In the genomic region with DNA sequence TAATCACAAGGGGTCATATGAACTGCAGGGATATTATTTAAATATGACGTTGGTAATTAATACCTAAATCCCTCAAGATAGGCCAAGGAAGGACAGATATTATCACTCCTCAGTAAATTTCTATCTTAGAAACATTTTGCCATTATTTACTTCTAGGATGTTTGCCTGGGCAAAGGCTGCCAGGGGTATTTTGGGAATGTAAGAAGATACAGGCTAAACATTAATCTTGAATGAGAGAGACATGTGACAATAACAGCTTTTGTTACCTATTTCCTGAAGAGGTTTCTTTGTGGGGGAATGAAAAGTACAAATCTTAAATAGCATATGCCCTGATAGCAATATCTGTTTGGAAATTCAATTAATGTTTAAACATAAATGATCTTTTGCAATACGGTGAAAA, we compare ENCODE assay signal across 19 cellular contexts. TPM values are rescaled to one million over a fixed set of nuclear protein-coding genes. Genes with fewer than 3 reads are reported as not detected.
"Had no signal": no experiment of that assay in that cellular context is flagged by ENCODE, and none has a peak within 500 bp of the region (broad histone marks: within the 10 kb centered on the region; RNA-seq: fewer than 3 reads in every experiment).

No MANE protein-coding gene starts in this region.

- H3K27ac ChIP-seq: left ventricle myocardium inferior, neural progenitor cell, ovary, sigmoid colon, spleen, tibial nerve, uterus had no signal

- ATAC-seq: natural killer cell; right cardiac atrium; stimulated activated effector memory CD8-positive, alpha-beta T cell treated with anti-CD3 and anti-CD28 coated beads, Interleukin-12 subunit alpha, Interleukin-12 subunit beta, amount 100 ng/mL, for 72 hours had no signal

- H3K4me3 ChIP-seq: left ventricle myocardium inferior, lung, neural progenitor cell, ovary, sigmoid colon, spleen, tibial nerve, uterus had no signal

- H3K4me1 ChIP-seq: left ventricle myocardium inferior, neural progenitor cell, spleen, uterus had no signal

- FAIRE-seq: small intestine had no signal

- H3K9me3 ChIP-seq: ovary, sigmoid colon, uterus had no signal

- DNase-seq: islet precursor cell; left ventricle myocardium inferior; mesendoderm; naive B cell; natural killer cell; nephron progenitor cell; ovary; retina; right cardiac atrium; sigmoid colon; small intestine; spleen; stimulated activated CD4-positive, alpha-beta T cell treated with anti-CD3 and anti-CD28 coated beads, Interleukin-4, amount 100 ng/mL, for 24 hours; stimulated activated naive CD4-positive, alpha-beta T cell; uterus had no signal

- H3K9ac ChIP-seq: neural progenitor cell had no signal

- H3K36me3 ChIP-seq: left ventricle myocardium inferior, neural progenitor cell, ovary, sigmoid colon, spleen, tibial nerve, uterus had no signal

- H3K4me2 ChIP-seq: neural progenitor cell had no signal

- H2AFZ ChIP-seq: neural progenitor cell had no signal

- H3K27me3 ChIP-seq: neural progenitor cell, ovary, sigmoid colon, spleen, tibial nerve, uterus had no signal

RNA-seq across cellular contexts. Expression of a gene that starts 0.8 kb away (rescaled TPM):
- polyA plus RNA-seq: lung, ovary, right cardiac atrium, sigmoid colon, small intestine, spleen had no signal
